ENCODE assay signal across 8 cellular contexts in the genomic region with DNA sequence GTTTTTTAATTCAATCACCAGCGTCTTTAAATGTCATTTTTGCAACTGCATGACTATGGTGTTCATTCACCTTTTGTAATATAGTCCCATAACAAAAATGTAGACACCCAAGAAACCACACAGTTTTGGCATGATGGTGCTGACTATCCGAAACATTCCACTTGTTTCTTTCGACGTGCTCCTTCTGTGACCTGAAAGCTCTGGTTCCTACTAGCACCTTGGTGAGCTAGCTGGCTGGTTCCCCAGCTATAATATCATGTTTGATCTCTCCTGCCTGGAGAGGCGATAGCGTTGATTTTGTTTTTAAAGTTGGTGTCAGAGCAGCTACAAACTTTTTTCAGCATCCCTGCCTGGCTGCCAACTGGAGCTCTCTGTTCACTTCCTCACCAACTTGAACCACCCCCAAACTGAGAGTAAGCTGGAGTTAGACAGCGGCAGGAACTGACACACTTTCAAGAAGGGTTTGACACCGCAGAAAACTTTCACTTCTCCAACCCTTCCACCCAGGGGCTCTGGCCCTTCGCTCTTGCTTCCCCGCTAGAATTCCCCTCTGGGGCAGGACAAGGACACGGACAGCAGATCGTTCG. TPM values are rescaled to one million over a fixed set of nuclear protein-coding genes. Genes with fewer than 3 reads are reported as not detected.
DNase-seq lines count a peak whose midpoint lies in the region; ATAC-seq lines count a peak whose summit lies in the region.

No MANE protein-coding gene starts in this region.

- intact Hi-C loops in activated CD4-positive, alpha-beta T cell treated with anti-CD3 and anti-CD28 coated beads, Interleukin-2, amount 10 ng/mL, durations not matched to agents 24 days and 14 days (cut with micrococcal nuclease), result loop anchor here (1.0 to 5.0 kb wide), 3 partner anchors 33 to 432 kb away; no protein-coding TSS in a partner anchor

- H3K4me3 Mint-ChIP-seq in activated CD4-positive, alpha-beta T cell treated with anti-CD3 and anti-CD28 coated beads, Interleukin-2, amount 10 ng/mL, durations not matched to agents 24 days and 14 days, result peak overlapping the region; percentile 91

- H3K27me3 Mint-ChIP-seq in activated CD4-positive, alpha-beta T cell treated with anti-CD3 and anti-CD28 coated beads, Interleukin-2, amount 10 ng/mL, durations not matched to agents 24 days and 14 days, result peaks cover 2% of the 10 kb centered on the region

- H3K4me1 Mint-ChIP-seq in activated CD4-positive, alpha-beta T cell treated with anti-CD3 and anti-CD28 coated beads, Interleukin-2, amount 10 ng/mL, durations not matched to agents 24 days and 14 days, result peaks cover 28% of the 10 kb centered on the region

- ATAC-seq in HG02870 (IDR thresholded peaks at IDR 0.05; ENCODE audit: unreplicated experiment), result peak; percentile 57

- no peaks in the 10 kb centered on the region for H3K9me3 Mint-ChIP-seq in activated CD4-positive, alpha-beta T cell treated with anti-CD3 and anti-CD28 coated beads, Interleukin-2, amount 10 ng/mL, durations not matched to agents 24 days and 14 days

- no peaks in the 10 kb centered on the region for H3K36me3 ChIP-seq in effector memory CD4-positive, alpha-beta T cell (ENCODE audit: control insufficient read depth, insufficient read depth, low read length)

- H3K36me3 Mint-ChIP-seq in activated CD4-positive, alpha-beta T cell treated with anti-CD3 and anti-CD28 coated beads, Interleukin-2, amount 10 ng/mL, durations not matched to agents 24 days and 14 days (ENCODE audit: low read depth), result peaks cover 5% of the 10 kb centered on the region

- H3K27me3 ChIP-seq in effector memory CD4-positive, alpha-beta T cell (replicated peaks; ENCODE audit: control insufficient read depth, insufficient read depth, low read length, poor library complexity, severe bottlenecking), result no peaks in the 10 kb centered on the region

- peak overlapping the region; percentile 100 for H3K4me3 ChIP-seq in effector memory CD4-positive, alpha-beta T cell (ENCODE audit: insufficient read depth, low read depth, low read length, poor library complexity, severe bottlenecking)

- peaks cover 9% of the 10 kb centered on the region for H3K4me1 ChIP-seq in effector memory CD4-positive, alpha-beta T cell (ENCODE audit: control insufficient read depth, insufficient read depth, low read length, poor library complexity, severe bottlenecking)

- peak overlapping the region; percentile 100 for H3K27ac ChIP-seq in effector memory CD4-positive, alpha-beta T cell (ENCODE audit: insufficient read depth, low read length, poor library complexity, severe bottlenecking)

- peak overlapping the region; percentile 100 for H3K27ac Mint-ChIP-seq in activated CD4-positive, alpha-beta T cell treated with anti-CD3 and anti-CD28 coated beads, Interleukin-2, amount 10 ng/mL, durations not matched to agents 24 days and 14 days

- DNase-seq in NCI-H2171 treated with DMSO at 0.1 percent for 48 hours (lab: John Stamatoyannopoulos, UW) (peak; percentile 54), NCI-H2171 (lab: John Stamatoyannopoulos, UW) (no peak), NCI-H345 (lab: John Stamatoyannopoulos, UW) (peak; percentile 45), medulla oblongata (ENCODE audit: extremely low spot score) (peak; percentile 89)
- DNase-seq in activated CD4-positive, alpha-beta T cell treated with anti-CD3 and anti-CD28 coated beads, Interleukin-2, amount 10 ng/mL, durations not matched to agents 24 days and 14 days, result peak; percentile 90
- DNase-seq in effector memory CD4-positive, alpha-beta T cell, result peak; percentile 30 to 48 (median 36)
- peak; percentile 30 to 31 for DNase-seq in stimulated activated CD8-positive, alpha-beta memory T cell treated with anti-CD3 and anti-CD28 coated beads, Interleukin-2, amount 100 ng/mL, for 48 hours (ENCODE audit: low read depth in 2 of 2)

- no peaks in the 10 kb centered on the region for H3K9me3 ChIP-seq in effector memory CD4-positive, alpha-beta T cell (ENCODE audit: control insufficient read depth, low read length)

RNA-seq across cellular contexts. Expression of a gene that starts 1.1 kb away (rescaled TPM):
- 23.9 and 24.3 TPM in 2 replicates for total RNA-seq in activated CD4-positive, alpha-beta T cell treated with anti-CD3 and anti-CD28 coated beads, Interleukin-2, amount 10 ng/mL, durations not matched to agents 24 days and 14 days

RNA-seq across cellular contexts. Expression of a gene that starts 14.5 kb away (rescaled TPM):
- total RNA-seq in activated CD4-positive, alpha-beta T cell treated with anti-CD3 and anti-CD28 coated beads, Interleukin-2, amount 10 ng/mL, durations not matched to agents 24 days and 14 days, result 11.5 and 13.1 TPM in 2 replicates
